26 cellular contexts compared by ENCODE assay signal in genomic region chr7:72467237-72467636, GRCh38. TPM values are rescaled to one million over a fixed set of nuclear protein-coding genes. Genes with fewer than 3 reads are reported as not detected.
"Had no signal": no experiment of that assay in that cellular context is flagged by ENCODE, and none has a peak within 500 bp of the region (broad histone marks: within the 10 kb centered on the region; RNA-seq: fewer than 3 reads in every experiment).

No MANE protein-coding gene starts in this region.

- H3K36me3 ChIP-seq: colonic mucosa, gastroesophageal sphincter, neutrophil, ovary, thoracic aorta had no signal

- H3K27me3 ChIP-seq: colonic mucosa, neutrophil, ovary had no signal

- H2AFZ ChIP-seq: hepatocyte had no signal

- H3K4me2 ChIP-seq: hepatocyte had no signal

- H3K4me1 ChIP-seq: colonic mucosa, gastroesophageal sphincter had no signal

- H3K27ac ChIP-seq: colonic mucosa, gastroesophageal sphincter, hepatocyte, neutrophil, ovary, skin epidermis, thoracic aorta had no signal

- H3K9me3 ChIP-seq: colonic mucosa, neutrophil, ovary, thoracic aorta had no signal

- DNase-seq: activated CD4-positive, alpha-beta T cell treated with anti-CD3 and anti-CD28 coated beads for 1 hour; activated CD4-positive, alpha-beta T cell treated with anti-CD3 and anti-CD28 coated beads, Interleukin-2, amount 10 ng/mL, durations not matched to agents 7 days and 5 days; activated CD8-positive, alpha-beta T cell treated with anti-CD3 and anti-CD28 coated beads for 36 hours; activated gamma-delta T cell treated with Interleukin-2 at 50 U/mL for 16 hours; activated naive CD4-positive, alpha-beta T cell treated with anti-CD3 and anti-CD28 coated beads, Interleukin-2, amount 50 U/mL, for 16 hours; activated T-cell treated with anti-CD3 and anti-CD28 coated beads, Interleukin-2, amount 50 U/mL, for 4 hours; amygdala; cerebellar nuclear complex; colonic mucosa; effector memory CD4-positive, alpha-beta T cell; erythroblast; mammary epithelial cell; ovary; stimulated activated CD4-positive, alpha-beta T cell treated with anti-CD3 and anti-CD28 coated beads, Interleukin-12 subunit alpha, Interleukin-12 subunit beta, amount 100 ng/mL, for 4 hours; stimulated activated CD4-positive, alpha-beta T cell treated with anti-CD3 and anti-CD28 coated beads, Interleukin-4, amount 100 ng/mL, for 1 hour; T-helper 2 cell had no signal

- H3K4me3 ChIP-seq: colonic mucosa, gastroesophageal sphincter, hepatocyte, ovary, skin epidermis, thoracic aorta had no signal

- ATAC-seq: activated CD8-positive, alpha-beta T cell treated with anti-CD3 and anti-CD28 coated beads for 36 hours; activated T-cell treated with anti-CD3 and anti-CD28 coated beads, Interleukin-2, amount 50 U/mL, for 4 hours; activated T-helper 17 cell treated with anti-CD3 and anti-CD28 coated beads, Interleukin-2, amount 50 U/mL, for 72 hours; gastroesophageal sphincter; sciatic nerve had no signal

RNA-seq across cellular contexts. Expression of gene CALN1, which starts 55.1 kb away (rescaled TPM):
- total RNA-seq: activated CD4-positive, alpha-beta T cell treated with anti-CD3 and anti-CD28 coated beads, Interleukin-2, amount 10 ng/mL, durations not matched to agents 7 days and 5 days; activated T-helper 17 cell treated with anti-CD3 and anti-CD28 coated beads, Interleukin-2, amount 50 U/mL, for 72 hours; bronchial epithelial cell; mammary epithelial cell; renal cortical epithelial cell; thoracic aorta; ureter had no signal
- polyA plus RNA-seq: mammary epithelial cell had no signal
